Comparison of ENCODE assay signal across 1 cellular context in genomic region chr20:39050555-39050902, GRCh38.
TF ChIP-seq lines count a peak whose summit lies in the region.

No MANE protein-coding gene starts in this region.

TF ChIP-seq in HCT116, 20 proteins besides CTCF, POLR2A, EP300 and RAD21 (continued from another document):
- TF ChIP-seq ZBTB33 (IDR thresholded peaks at IDR 0.05; ENCODE audit: extremely low read depth, insufficient replicate concordance, low read length): no peak
- no peak for TF ChIP-seq ATF3 (IDR thresholded peaks at IDR 0.05)
- TF ChIP-seq MAX (IDR thresholded peaks at IDR 0.05): no peak
- no peak for TF ChIP-seq POLR2AphosphoS5 (IDR thresholded peaks at IDR 0.05; ENCODE audit: low read depth, low read length)
- no peak for TF ChIP-seq CBX3 (IDR thresholded peaks at IDR 0.05; ENCODE audit: low read depth)
